Comparison of ENCODE assay signal across 18 cellular contexts in the genomic region with DNA sequence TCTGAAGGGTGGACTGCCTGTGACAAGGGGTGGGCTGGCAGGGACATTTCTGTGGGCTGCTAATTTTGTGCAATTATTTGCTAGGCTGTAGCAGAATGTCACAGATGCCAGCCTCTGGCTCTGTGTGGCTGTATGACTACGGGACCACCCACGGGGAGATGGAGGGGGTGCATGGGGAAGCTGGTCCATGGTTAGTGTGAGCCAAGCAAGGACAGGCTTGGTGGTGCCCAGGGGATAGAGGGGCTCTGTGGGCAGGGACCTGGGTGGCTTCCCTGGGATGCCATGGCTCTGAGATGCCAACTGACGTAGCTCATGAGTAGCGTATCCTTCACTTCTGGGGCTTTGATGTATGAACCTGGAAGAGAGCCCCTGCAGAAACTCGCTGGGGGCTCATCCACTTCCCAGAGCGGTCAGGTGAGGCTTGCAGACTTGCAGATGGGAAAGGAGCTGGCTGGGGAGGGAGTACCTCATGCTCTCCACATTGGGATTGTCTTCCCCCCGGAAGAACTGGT.
DNase-seq lines count a peak whose midpoint lies in the region; ATAC-seq and TF ChIP-seq lines count a peak whose summit lies in the region.
"Had no signal": no experiment of that assay in that cellular context is flagged by ENCODE, and none has a peak within 500 bp of the region (broad histone marks: within the 10 kb centered on the region; RNA-seq: fewer than 3 reads in every experiment).

No MANE protein-coding gene starts in this region.

- H3K18ac ChIP-seq in neuronal stem cell (ENCODE audit: low read length), result peak overlapping the region; percentile 92

- H2BK12ac ChIP-seq in neuronal stem cell (ENCODE audit: low read length), result no peak overlapping the region

- DNase-seq in activated CD4-positive, CD25-positive, alpha-beta regulatory T cell treated with anti-CD3 and anti-CD28 coated beads, Interleukin-2, amount 50 U/mL, for 72 hours, result peak; percentile 11
- DNase-seq in activated CD4-positive, CD25-positive, alpha-beta regulatory T cell (lab: John Stamatoyannopoulos, UW), result no peak
- peak; percentile 42 for DNase-seq in H7
- DNase-seq in chondrocyte (ENCODE audit: low spot score), result peak; percentile 42
- no peak for DNase-seq in neuronal stem cell (ENCODE audit: low spot score)
- DNase-seq in ACHN, result no peak
- no peak for DNase-seq in DMS53 treated with DMSO at 0.1 percent for 48 hours (lab: John Stamatoyannopoulos, UW; ENCODE audit: unreplicated experiment)
- DNase-seq: activated CD4-positive, alpha-beta T cell treated with anti-CD3 and anti-CD28 coated beads, Interleukin-2, amount 10 ng/mL, durations not matched to agents 24 days and 14 days; cortex of kidney; GDM1; immature natural killer cell; NCI-H1105 treated with DMSO at 0.1 percent for 48 hours; NCI-H526; SHP77; T-helper 1 cell had no signal

- H2BK15ac ChIP-seq in neuronal stem cell (ENCODE audit: low read length), result no peak overlapping the region

- peaks cover 38 to 45% of the 10 kb centered on the region in 2 donors for H3K4me1 ChIP-seq in neuronal stem cell (ENCODE audit: control insufficient read depth in 2 of 2, insufficient read depth in 1 of 2, low read depth in 1 of 2, low read length in 2 of 2)

- no peak overlapping the region for H2AFZ ChIP-seq in neuronal stem cell (ENCODE audit: low read length)

- H2BK120ac ChIP-seq in neuronal stem cell (ENCODE audit: low read depth, low read length), result no peak overlapping the region

- ATAC-seq in HG03439 (IDR thresholded peaks at IDR 0.05; ENCODE audit: unreplicated experiment), result no peak
- ATAC-seq: stimulated activated effector memory CD8-positive, alpha-beta T cell treated with anti-CD3 and anti-CD28 coated beads, Interleukin-12 subunit alpha, Interleukin-12 subunit beta, amount 100 ng/mL, for 72 hours had no signal

- no peak overlapping the region for H4K91ac ChIP-seq in neuronal stem cell (ENCODE audit: low read depth, low read length, poor library complexity)

- no peaks in the 10 kb centered on the region for H3K27me3 Mint-ChIP-seq in chondrocyte (ENCODE audit: low read depth)
- H3K27me3 Mint-ChIP-seq: activated CD4-positive, alpha-beta T cell treated with anti-CD3 and anti-CD28 coated beads, Interleukin-2, amount 10 ng/mL, durations not matched to agents 24 days and 14 days had no signal

- no peak overlapping the region for H3K4me3 Mint-ChIP-seq in chondrocyte (ENCODE audit: unreplicated experiment)
- H3K4me3 Mint-ChIP-seq: activated CD4-positive, alpha-beta T cell treated with anti-CD3 and anti-CD28 coated beads, Interleukin-2, amount 10 ng/mL, durations not matched to agents 24 days and 14 days; immature natural killer cell; stimulated activated effector memory CD8-positive, alpha-beta T cell treated with anti-CD3 and anti-CD28 coated beads, Interleukin-12 subunit alpha, Interleukin-12 subunit beta, amount 100 ng/mL, for 72 hours had no signal

- TF ChIP-seq CTCF in chondrocyte (IDR thresholded peaks at IDR 0.05), result no peak

- no peak overlapping the region for H4K8ac ChIP-seq in neuronal stem cell (ENCODE audit: low read depth, low read length)

- no peak overlapping the region for H3K14ac ChIP-seq in neuronal stem cell (ENCODE audit: low read length)

- WGBS in neuronal stem cell (ENCODE audit: extremely low coverage in 2 of 2, insufficient read length in 2 of 2, insufficient replicate concordance in 1 of 2), 2 donors, result no CpG with 5 or more reads among the region's 7 CpGs

- H2BK5ac ChIP-seq in neuronal stem cell (ENCODE audit: low read length), result peak overlapping the region; percentile 2

- H3K4ac ChIP-seq in neuronal stem cell (ENCODE audit: low read length), result no peak overlapping the region

- H3K79me1 ChIP-seq in neuronal stem cell (ENCODE audit: low read depth, low read length), result peaks cover 2% of the 10 kb centered on the region

- H3K27ac ChIP-seq in neuronal stem cell (replicated peaks; ENCODE audit: low read length), result no peak overlapping the region

- H3K4me3 ChIP-seq in H7 (ENCODE audit: insufficient read depth, low read depth, low read length), result no peak overlapping the region
- no peak overlapping the region for H3K4me3 ChIP-seq in neuronal stem cell (ENCODE audit: low read length in 2 of 2)
- H3K4me3 ChIP-seq: lung had no signal

- peaks cover 29% of the 10 kb centered on the region for H3K4me1 Mint-ChIP-seq in chondrocyte (ENCODE audit: low read depth)
- H3K4me1 Mint-ChIP-seq: activated CD4-positive, alpha-beta T cell treated with anti-CD3 and anti-CD28 coated beads, Interleukin-2, amount 10 ng/mL, durations not matched to agents 24 days and 14 days; immature natural killer cell; stimulated activated effector memory CD8-positive, alpha-beta T cell treated with anti-CD3 and anti-CD28 coated beads, Interleukin-12 subunit alpha, Interleukin-12 subunit beta, amount 100 ng/mL, for 72 hours had no signal

- no peaks in the 10 kb centered on the region for H3K9me3 Mint-ChIP-seq in chondrocyte (ENCODE audit: low read depth)
- H3K9me3 Mint-ChIP-seq: activated CD4-positive, alpha-beta T cell treated with anti-CD3 and anti-CD28 coated beads, Interleukin-2, amount 10 ng/mL, durations not matched to agents 24 days and 14 days; immature natural killer cell; stimulated activated effector memory CD8-positive, alpha-beta T cell treated with anti-CD3 and anti-CD28 coated beads, Interleukin-12 subunit alpha, Interleukin-12 subunit beta, amount 100 ng/mL, for 72 hours had no signal

- in situ Hi-C loops in ACHN (cut with HindIII; ENCODE audit: low pct_ligation_motif_present, low pct_unique_long_range_greater_than_20kb, low sequenced_read_pairs), result no loop called here

- H3K27me3 ChIP-seq in H7 (ENCODE audit: control insufficient read depth, insufficient read depth, low read length), result no peaks in the 10 kb centered on the region
- H3K27me3 ChIP-seq in neuronal stem cell (ENCODE audit: control insufficient read depth in 3 of 3, insufficient read depth in 3 of 3, low read depth in 1 of 3, low read length in 3 of 3), result no peaks in the 10 kb centered on the region

- peaks cover 24% of the 10 kb centered on the region for H3K36me3 Mint-ChIP-seq in chondrocyte (ENCODE audit: low read depth)
- H3K36me3 Mint-ChIP-seq: immature natural killer cell; stimulated activated effector memory CD8-positive, alpha-beta T cell treated with anti-CD3 and anti-CD28 coated beads, Interleukin-12 subunit alpha, Interleukin-12 subunit beta, amount 100 ng/mL, for 72 hours had no signal

- peak overlapping the region; percentile 89 for H2AK5ac ChIP-seq in neuronal stem cell (ENCODE audit: low read depth, low read length)

- H3K36me3 ChIP-seq in H7 (replicated peaks; ENCODE audit: control insufficient read depth, insufficient read depth, low read length) (peaks cover 16% of the 10 kb centered on the region), neuronal stem cell (replicated peaks in 1 of 2; ENCODE audit: control insufficient read depth in 2 of 2, insufficient read depth in 2 of 2, low read length in 2 of 2) (peaks cover 24 to 61% of the 10 kb centered on the region in 2 donors)

- no peak overlapping the region for H3K4me2 ChIP-seq in neuronal stem cell (ENCODE audit: insufficient read depth, low read length, poor library complexity, severe bottlenecking)

- H3K9ac ChIP-seq in neuronal stem cell (ENCODE audit: low read depth, low read length, poor library complexity), result no peak overlapping the region

- no peak overlapping the region for H3K27ac Mint-ChIP-seq in chondrocyte (ENCODE audit: unreplicated experiment)
- H3K27ac Mint-ChIP-seq: activated CD4-positive, alpha-beta T cell treated with anti-CD3 and anti-CD28 coated beads, Interleukin-2, amount 10 ng/mL, durations not matched to agents 24 days and 14 days; immature natural killer cell; stimulated activated effector memory CD8-positive, alpha-beta T cell treated with anti-CD3 and anti-CD28 coated beads, Interleukin-12 subunit alpha, Interleukin-12 subunit beta, amount 100 ng/mL, for 72 hours had no signal

- H3K9me3 ChIP-seq in neuronal stem cell (replicated peaks in 1 of 2; ENCODE audit: control insufficient read depth in 2 of 2, insufficient read depth in 1 of 2, low read depth in 1 of 2, low read length in 2 of 2), result no peaks in the 10 kb centered on the region

- peak overlapping the region; percentile 35 for H3K23ac ChIP-seq in neuronal stem cell (ENCODE audit: low read depth, low read length, poor library complexity)

Comparison
In these comparisons a context has a peak if more than half of its experiments do, and no peak if none do; other contexts are left out.
1. DNase-seq: peak in activated CD4-positive, CD25-positive, alpha-beta regulatory T cell treated with anti-CD3 and anti-CD28 coated beads, Interleukin-2, amount 50 U/mL, for 72 hours (single experiment), H7 (single experiment) and chondrocyte (single experiment); none in activated CD4-positive, CD25-positive, alpha-beta regulatory T cell (0 of 4), neuronal stem cell (single experiment), ACHN (single experiment) and DMS53 treated with DMSO at 0.1 percent for 48 hours (single experiment).